8 cellular contexts compared by ENCODE assay signal in the genomic region with DNA sequence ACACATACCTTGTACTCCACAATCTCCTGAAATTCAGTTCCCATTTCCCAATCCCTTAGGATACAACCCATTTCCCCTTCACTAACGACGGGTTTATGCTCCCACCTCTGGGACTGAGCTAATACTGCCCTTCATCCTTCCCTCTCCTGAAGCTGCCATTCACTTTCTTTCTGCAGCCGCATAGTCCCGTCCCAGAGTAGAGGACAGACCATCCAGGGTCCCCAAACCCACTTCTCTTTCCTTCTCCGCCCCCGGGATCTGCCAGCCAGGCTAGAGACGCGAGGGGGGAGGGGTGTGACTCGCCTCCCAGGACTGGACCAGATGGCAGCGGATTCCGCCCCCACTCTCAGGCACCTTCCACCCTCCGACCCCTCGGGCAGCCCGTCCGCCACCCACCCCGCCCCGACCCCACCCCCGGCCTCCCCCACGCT. TPM values are rescaled to one million over a fixed set of nuclear protein-coding genes. Genes with fewer than 3 reads are reported as not detected.
DNase-seq lines count a peak whose midpoint lies in the region; ATAC-seq and TF ChIP-seq lines count a peak whose summit lies in the region.

No MANE protein-coding gene starts in this region.

- in situ Hi-C loops in brain microvascular endothelial cell (cut with HindIII; ENCODE audit: low pct_ligation_motif_present, low sequenced_read_pairs) = no loop called here

- no peaks in the 10 kb centered on the region for H3K36me3 ChIP-seq in brain microvascular endothelial cell (replicated peaks)
- H3K36me3 ChIP-seq in smooth muscle cell (ENCODE audit: low read depth) = no peaks in the 10 kb centered on the region

- H3K27me3 ChIP-seq in brain microvascular endothelial cell (replicated peaks) (no peaks in the 10 kb centered on the region), smooth muscle cell (ENCODE audit: low read depth) (no peaks in the 10 kb centered on the region)

- peak overlapping the region; percentile 93 for H3K9ac ChIP-seq in smooth muscle cell (ENCODE audit: low read depth)

- DNase-seq in SKM-1 treated with dmso at 0.1 percent for 144 hours (lab: John Stamatoyannopoulos, UW; ENCODE audit: unreplicated experiment) (peak; percentile 27), SKM-1 (lab: John Stamatoyannopoulos, UW; ENCODE audit: unreplicated experiment) (no peak), SW480 (ENCODE audit: low spot score) (peak; percentile 23), brain microvascular endothelial cell (no peak), iPS-NIHi7 (ENCODE audit: extremely low spot score) (peak; percentile 79), smooth muscle cell (lab: John Stamatoyannopoulos, UW; ENCODE audit: unreplicated experiment) (peak; percentile 27), T1000 (lab: John Stamatoyannopoulos, UW) (no peak)

- TF ChIP-seq CTCF in brain microvascular endothelial cell (IDR thresholded peaks at IDR 0.05; ENCODE audit: low read depth, low read length, missing control alignments) = no peak
- TF ChIP-seq CTCF in smooth muscle cell (IDR thresholded peaks at IDR 0.05; ENCODE audit: borderline replicate concordance, insufficient read depth, poor library complexity, severe bottlenecking) = no peak

- WGBS in smooth muscle cell (ENCODE audit: low lambda C conversion rate) = 2% methylated on average over 14 of the region's 19 CpGs

- peak overlapping the region; percentile 74 for H2AFZ ChIP-seq in smooth muscle cell (ENCODE audit: low read depth)

- no peaks in the 10 kb centered on the region for H3K9me3 ChIP-seq in smooth muscle cell (replicated peaks; ENCODE audit: low read depth)

- ATAC-seq in HG03460 (IDR thresholded peaks at IDR 0.05; ENCODE audit: unreplicated experiment) = peak; percentile 25

- H3K27ac ChIP-seq in brain microvascular endothelial cell (no peak overlapping the region), smooth muscle cell (ENCODE audit: low read depth) (peak overlapping the region; percentile 32)

- H3K4me3 ChIP-seq in brain microvascular endothelial cell (ENCODE audit: low read depth, low read length) = peak overlapping the region; percentile 78
- peak overlapping the region; percentile 99 for H3K4me3 ChIP-seq in smooth muscle cell

- peaks cover 52% of the 10 kb centered on the region for H3K79me2 ChIP-seq in smooth muscle cell (ENCODE audit: low read depth)

- H4K20me1 ChIP-seq in smooth muscle cell (ENCODE audit: low read depth) = peaks cover 39% of the 10 kb centered on the region

- peak overlapping the region; percentile 99 for H3K4me2 ChIP-seq in smooth muscle cell

- H3K4me1 ChIP-seq in smooth muscle cell (ENCODE audit: low read depth) = peaks cover 10% of the 10 kb centered on the region

- H3F3A ChIP-seq in smooth muscle cell (ENCODE audit: low read depth) = peaks cover 3% of the 10 kb centered on the region

RNA-seq across cellular contexts. Expression of a gene that starts 0.7 kb away (rescaled TPM):
- 55.0 and 56.5 TPM in 2 replicates for total RNA-seq in smooth muscle cell
- 16.5 and 38.9 TPM in 2 replicates for polyA plus RNA-seq in smooth muscle cell

Comparison
In these comparisons a context has a peak if more than half of its experiments do, and no peak if none do; other contexts are left out.
1. DNase-seq: peak in SKM-1 treated with dmso at 0.1 percent for 144 hours (single experiment), SW480 (single experiment), iPS-NIHi7 (single experiment) and smooth muscle cell (single experiment); none in SKM-1 (single experiment), brain microvascular endothelial cell (single experiment) and T1000 (single experiment).